Comparison of ENCODE assay signal across 1 cellular context in the genomic region with DNA sequence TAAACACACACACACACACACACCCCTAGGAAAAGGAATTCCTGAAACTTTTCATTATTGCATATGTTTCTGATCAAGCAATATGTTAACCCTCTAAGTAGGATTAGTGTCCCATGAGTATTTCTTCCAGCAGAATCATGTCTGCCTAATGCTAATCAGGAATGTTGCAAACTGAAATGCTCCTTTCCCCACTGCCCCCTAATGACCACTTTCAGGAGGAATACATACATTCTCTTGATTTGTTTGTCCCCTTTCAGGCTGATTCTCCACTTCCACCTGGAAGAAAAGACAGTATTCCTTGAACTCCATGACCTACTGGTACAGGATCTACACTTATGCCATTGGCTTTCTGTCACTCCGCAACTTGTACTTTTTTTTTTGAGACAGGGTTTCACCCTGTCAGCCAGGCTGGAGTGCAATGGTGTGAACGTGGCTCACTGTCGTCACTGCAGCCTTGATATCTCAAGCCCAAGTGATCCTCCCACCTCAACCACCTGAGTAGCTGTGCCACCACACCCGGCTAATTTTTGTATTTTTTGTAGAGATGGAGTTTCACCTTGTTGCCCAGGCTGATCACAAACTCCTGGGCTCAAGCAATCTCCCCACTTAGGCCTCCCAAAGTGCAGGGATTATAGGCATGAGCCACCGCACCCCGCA.
TF ChIP-seq lines count a peak whose summit lies in the region.

No MANE protein-coding gene starts in this region.

TF ChIP-seq in GM23338, 12 proteins besides CTCF, POLR2A, EP300 and RAD21 (continued from another document):
- TF ChIP-seq, protein P1, sequence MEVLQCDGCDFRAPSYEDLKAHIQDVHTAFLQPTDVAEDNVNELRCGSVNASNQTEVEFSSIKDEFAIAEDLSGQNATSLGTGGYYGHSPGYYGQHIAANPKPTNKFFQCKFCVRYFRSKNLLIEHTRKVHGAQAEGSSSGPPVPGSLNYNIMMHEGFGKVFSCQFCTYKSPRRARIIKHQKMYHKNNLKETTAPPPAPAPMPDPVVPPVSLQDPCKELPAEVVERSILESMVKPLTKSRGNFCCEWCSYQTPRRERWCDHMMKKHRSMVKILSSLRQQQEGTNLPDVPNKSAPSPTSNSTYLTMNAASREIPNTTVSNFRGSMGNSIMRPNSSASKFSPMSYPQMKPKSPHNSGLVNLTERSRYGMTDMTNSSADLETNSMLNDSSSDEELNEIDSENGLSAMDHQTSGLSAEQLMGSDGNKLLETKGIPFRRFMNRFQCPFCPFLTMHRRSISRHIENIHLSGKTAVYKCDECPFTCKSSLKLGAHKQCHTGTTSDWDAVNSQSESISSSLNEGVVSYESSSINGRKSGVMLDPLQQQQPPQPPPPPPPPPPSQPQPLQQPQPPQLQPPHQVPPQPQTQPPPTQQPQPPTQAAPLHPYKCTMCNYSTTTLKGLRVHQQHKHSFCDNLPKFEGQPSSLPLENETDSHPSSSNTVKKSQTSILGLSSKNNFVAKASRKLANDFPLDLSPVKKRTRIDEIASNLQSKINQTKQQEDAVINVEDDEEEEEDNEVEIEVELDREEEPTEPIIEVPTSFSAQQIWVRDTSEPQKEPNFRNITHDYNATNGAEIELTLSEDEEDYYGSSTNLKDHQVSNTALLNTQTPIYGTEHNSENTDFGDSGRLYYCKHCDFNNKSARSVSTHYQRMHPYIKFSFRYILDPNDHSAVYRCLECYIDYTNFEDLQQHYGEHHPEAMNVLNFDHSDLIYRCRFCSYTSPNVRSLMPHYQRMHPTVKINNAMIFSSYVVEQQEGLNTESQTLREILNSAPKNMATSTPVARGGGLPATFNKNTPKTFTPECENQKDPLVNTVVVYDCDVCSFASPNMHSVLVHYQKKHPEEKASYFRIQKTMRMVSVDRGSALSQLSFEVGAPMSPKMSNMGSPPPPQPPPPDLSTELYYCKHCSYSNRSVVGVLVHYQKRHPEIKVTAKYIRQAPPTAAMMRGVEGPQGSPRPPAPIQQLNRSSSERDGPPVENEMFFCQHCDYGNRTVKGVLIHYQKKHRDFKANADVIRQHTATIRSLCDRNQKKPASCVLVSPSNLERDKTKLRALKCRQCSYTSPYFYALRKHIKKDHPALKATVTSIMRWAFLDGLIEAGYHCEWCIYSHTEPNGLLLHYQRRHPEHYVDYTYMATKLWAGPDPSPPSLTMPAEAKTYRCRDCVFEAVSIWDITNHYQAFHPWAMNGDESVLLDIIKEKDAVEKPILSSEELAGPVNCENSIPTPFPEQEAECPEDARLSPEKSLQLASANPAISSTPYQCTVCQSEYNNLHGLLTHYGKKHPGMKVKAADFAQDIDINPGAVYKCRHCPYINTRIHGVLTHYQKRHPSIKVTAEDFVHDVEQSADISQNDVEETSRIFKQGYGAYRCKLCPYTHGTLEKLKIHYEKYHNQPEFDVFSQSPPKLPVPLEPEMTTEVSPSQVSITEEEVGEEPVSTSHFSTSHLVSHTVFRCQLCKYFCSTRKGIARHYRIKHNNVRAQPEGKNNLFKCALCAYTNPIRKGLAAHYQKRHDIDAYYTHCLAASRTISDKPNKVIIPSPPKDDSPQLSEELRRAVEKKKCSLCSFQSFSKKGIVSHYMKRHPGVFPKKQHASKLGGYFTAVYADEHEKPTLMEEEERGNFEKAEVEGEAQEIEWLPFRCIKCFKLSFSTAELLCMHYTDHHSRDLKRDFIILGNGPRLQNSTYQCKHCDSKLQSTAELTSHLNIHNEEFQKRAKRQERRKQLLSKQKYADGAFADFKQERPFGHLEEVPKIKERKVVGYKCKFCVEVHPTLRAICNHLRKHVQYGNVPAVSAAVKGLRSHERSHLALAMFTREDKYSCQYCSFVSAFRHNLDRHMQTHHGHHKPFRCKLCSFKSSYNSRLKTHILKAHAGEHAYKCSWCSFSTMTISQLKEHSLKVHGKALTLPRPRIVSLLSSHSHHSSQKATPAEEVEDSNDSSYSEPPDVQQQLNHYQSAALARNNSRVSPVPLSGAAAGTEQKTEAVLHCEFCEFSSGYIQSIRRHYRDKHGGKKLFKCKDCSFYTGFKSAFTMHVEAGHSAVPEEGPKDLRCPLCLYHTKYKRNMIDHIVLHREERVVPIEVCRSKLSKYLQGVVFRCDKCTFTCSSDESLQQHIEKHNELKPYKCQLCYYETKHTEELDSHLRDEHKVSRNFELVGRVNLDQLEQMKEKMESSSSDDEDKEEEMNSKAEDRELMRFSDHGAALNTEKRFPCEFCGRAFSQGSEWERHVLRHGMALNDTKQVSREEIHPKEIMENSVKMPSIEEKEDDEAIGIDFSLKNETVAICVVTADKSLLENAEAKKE (CRISPR knock-in tag; IDR thresholded peaks at IDR 0.05): no peak
- TF ChIP-seq EZH2phosphoT487 (IDR thresholded peaks at IDR 0.05; ENCODE audit: unreplicated experiment) (no peak), ZNF114 (CRISPR knock-in tag; IDR thresholded peaks at IDR 0.05) (no peak)
- TF ChIP-seq, protein P2, sequence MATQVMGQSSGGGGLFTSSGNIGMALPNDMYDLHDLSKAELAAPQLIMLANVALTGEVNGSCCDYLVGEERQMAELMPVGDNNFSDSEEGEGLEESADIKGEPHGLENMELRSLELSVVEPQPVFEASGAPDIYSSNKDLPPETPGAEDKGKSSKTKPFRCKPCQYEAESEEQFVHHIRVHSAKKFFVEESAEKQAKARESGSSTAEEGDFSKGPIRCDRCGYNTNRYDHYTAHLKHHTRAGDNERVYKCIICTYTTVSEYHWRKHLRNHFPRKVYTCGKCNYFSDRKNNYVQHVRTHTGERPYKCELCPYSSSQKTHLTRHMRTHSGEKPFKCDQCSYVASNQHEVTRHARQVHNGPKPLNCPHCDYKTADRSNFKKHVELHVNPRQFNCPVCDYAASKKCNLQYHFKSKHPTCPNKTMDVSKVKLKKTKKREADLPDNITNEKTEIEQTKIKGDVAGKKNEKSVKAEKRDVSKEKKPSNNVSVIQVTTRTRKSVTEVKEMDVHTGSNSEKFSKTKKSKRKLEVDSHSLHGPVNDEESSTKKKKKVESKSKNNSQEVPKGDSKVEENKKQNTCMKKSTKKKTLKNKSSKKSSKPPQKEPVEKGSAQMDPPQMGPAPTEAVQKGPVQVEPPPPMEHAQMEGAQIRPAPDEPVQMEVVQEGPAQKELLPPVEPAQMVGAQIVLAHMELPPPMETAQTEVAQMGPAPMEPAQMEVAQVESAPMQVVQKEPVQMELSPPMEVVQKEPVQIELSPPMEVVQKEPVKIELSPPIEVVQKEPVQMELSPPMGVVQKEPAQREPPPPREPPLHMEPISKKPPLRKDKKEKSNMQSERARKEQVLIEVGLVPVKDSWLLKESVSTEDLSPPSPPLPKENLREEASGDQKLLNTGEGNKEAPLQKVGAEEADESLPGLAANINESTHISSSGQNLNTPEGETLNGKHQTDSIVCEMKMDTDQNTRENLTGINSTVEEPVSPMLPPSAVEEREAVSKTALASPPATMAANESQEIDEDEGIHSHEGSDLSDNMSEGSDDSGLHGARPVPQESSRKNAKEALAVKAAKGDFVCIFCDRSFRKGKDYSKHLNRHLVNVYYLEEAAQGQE (IDR thresholded peaks at IDR 0.05; ENCODE audit: unreplicated experiment): no peak
